In genomic region chr1:212566522-212567479, GRCh38 we compare ENCODE assay signal across 8 cellular contexts. TPM values are rescaled to one million over a fixed set of nuclear protein-coding genes. Genes with fewer than 3 reads are reported as not detected.
A peak's percentile ranks its signal among the peaks of the same experiment; 100 is the strongest.
DNase-seq lines count a peak whose midpoint lies in the region; ATAC-seq and TF ChIP-seq lines count a peak whose summit lies in the region.

No MANE protein-coding gene starts in this region.

- H3K4me3 ChIP-seq in heart right ventricle (peak overlapping the region; percentile 5 to 64 (median 53)), sigmoid colon (peak overlapping the region; percentile 28 to 56 (median 52))

- peak; percentile 90 for DNase-seq in Daoy (ENCODE audit: low read depth)
- peak; percentile 91 for DNase-seq in RPMI7951 (ENCODE audit: low read depth)
- peak; percentile 77 for DNase-seq in activated naive CD4-positive, alpha-beta T cell treated with anti-CD3 and anti-CD28 coated beads, Interleukin-2, amount 50 U/mL, for 16 hours
- peak in 1 of 2 donors; percentile 39 for DNase-seq in heart right ventricle
- DNase-seq in sigmoid colon, result peak; percentile 66
- DNase-seq in NCI-H128 (lab: John Stamatoyannopoulos, UW; ENCODE audit: unreplicated experiment), result no peak

- WGBS in heart right ventricle, 2 donors, result 19 to 43% methylated on average over 16 of the region's 16 CpGs
- WGBS in sigmoid colon, 2 donors, result 1 to 2% methylated on average over 16 of the region's 16 CpGs

- H3K27ac ChIP-seq in heart right ventricle, result peak overlapping the region; percentile 5 to 89 (median 80)
- peak overlapping the region; percentile 73 to 81 (median 78) for H3K27ac ChIP-seq in sigmoid colon

- peaks cover 0 to 8% (median 0%) of the 10 kb centered on the region in 11 donors for H3K9me3 ChIP-seq in heart right ventricle
- H3K9me3 ChIP-seq in sigmoid colon, result no peaks in the 10 kb centered on the region

- H3K36me3 ChIP-seq in heart right ventricle, result no peaks in the 10 kb centered on the region
- H3K36me3 ChIP-seq in sigmoid colon, result no peaks in the 10 kb centered on the region

- no peak for TF ChIP-seq RAD21 in Ishikawa (IDR thresholded peaks at IDR 0.05; ENCODE audit: low read depth)

- TF ChIP-seq EP300 in Ishikawa (IDR thresholded peaks at IDR 0.05; ENCODE audit: borderline replicate concordance) (peak; percentile 44; the same call in 1 of the 2 replicates), sigmoid colon (IDR thresholded peaks at IDR 0.05) (no peak)

- TF ChIP-seq CTCF in heart right ventricle (IDR thresholded peaks at IDR 0.05) (peak in 3 of 9 donors; percentile 6 to 10 (median 8)), sigmoid colon (IDR thresholded peaks at IDR 0.05) (no peak)

- TF ChIP-seq POLR2A in sigmoid colon (IDR thresholded peaks at IDR 0.05), result peak in 1 of 2 donors; percentile 13

- H3K4me1 ChIP-seq in heart right ventricle, result peaks cover 0 to 19% (median 13%) of the 10 kb centered on the region in 9 donors
- peaks cover 0 to 15% (median 11%) of the 10 kb centered on the region in 4 donors for H3K4me1 ChIP-seq in sigmoid colon

- intact Hi-C loops in heart right ventricle (cut with DNase I) (loop anchor here in 4 of 10 donors (2.0 to 10.0 kb wide), 4 partner anchors 36 to 92 kb away; no protein-coding TSS in a partner anchor), sigmoid colon (cut with DNase I) (loop anchor here (10.0 kb wide), 2 partner anchors 228 to 288 kb away; partner anchors contain the start of genes FLVCR1, NSL1 and TATDN3)

- H3K27me3 ChIP-seq in heart right ventricle, result no peaks in the 10 kb centered on the region
- H3K27me3 ChIP-seq in sigmoid colon, result no peaks in the 10 kb centered on the region

- ATAC-seq in GM21529 (IDR thresholded peaks at IDR 0.05; ENCODE audit: unreplicated experiment) (peak; percentile 97), heart right ventricle (peak; percentile 72 to 93 (median 86))

TF ChIP-seq in Ishikawa, 13 proteins besides CTCF, POLR2A, EP300 and RAD21:
- peak; percentile 49; the same call in 1 of the 2 replicates for TF ChIP-seq TEAD4 (IDR thresholded peaks at IDR 0.05)
- peak; percentile 28; the same call in 1 of the 2 replicates for TF ChIP-seq NFIC (IDR thresholded peaks at IDR 0.05)
- peak; percentile 69 for TF ChIP-seq TCF12 (IDR thresholded peaks at IDR 0.05; ENCODE audit: low read depth)
- no peak for TF ChIP-seq REST (IDR thresholded peaks at IDR 0.05; ENCODE audit: low read depth)
- peak; percentile 64 for TF ChIP-seq MAX (IDR thresholded peaks at IDR 0.05)
TF ChIP-seq in Ishikawa: peak in this region for 4.

RNA-seq across cellular contexts. Expression of gene ATF3, which starts 41.8 kb away (rescaled TPM):
- total RNA-seq in Daoy (2014; rRNA removed; shearing (Covaris generic)), result 17.8 and 37.4 TPM in 2 replicates
- total RNA-seq in RPMI7951 (2014; rRNA removed; shearing (Covaris generic)), result 1.2 and 1.4 TPM in 2 replicates
- total RNA-seq in heart right ventricle, result 100 to 1,000 TPM in 1 of 10 donors, 10 to 100 TPM in 8, 1 to 10 TPM in 1; 8.4 to 684 (median 25.9) TPM
- 10 to 100 TPM; 16.9 to 40.0 TPM for polyA plus RNA-seq in heart right ventricle
- 10 to 100 TPM in 2 of 4 donors, 1 to 10 TPM in 2; 3.2 to 32.0 (median 11.8) TPM for total RNA-seq in sigmoid colon
- polyA plus RNA-seq in sigmoid colon, result 100 to 1,000 TPM in 1 of 3 donors, 10 to 100 TPM in 2; 29.4 to 162 (median 37.8) TPM
